In genomic region chr19:14516746-14517438, GRCh38 we compare ENCODE assay signal across 8 cellular contexts. TPM values are rescaled to one million over a fixed set of nuclear protein-coding genes. Genes with fewer than 3 reads are reported as not detected.
DNase-seq lines count a peak whose midpoint lies in the region; ATAC-seq and TF ChIP-seq lines count a peak whose summit lies in the region.

No MANE protein-coding gene starts in this region.

- CTCF ChIA-PET in Caco-2 (lab: Charles Lee): interaction anchor here (0.6 to 2.4 kb wide), 3 partner anchors 11 to 155 kb away, joined by 3 to 11 read pairs (median 7); no protein-coding TSS in a partner anchor

- ATAC-seq in GM19023 (IDR thresholded peaks at IDR 0.05; ENCODE audit: unreplicated experiment) (no peak), HG02678 (IDR thresholded peaks at IDR 0.05; ENCODE audit: unreplicated experiment) (no peak), GM21526 (IDR thresholded peaks at IDR 0.05; ENCODE audit: low FRiP score, unreplicated experiment) (no peak)

- H2AFZ ChIP-seq in neural cell (ENCODE audit: low read depth, low read length): no peak overlapping the region

- H3K27ac ChIP-seq in ectodermal cell (ENCODE audit: insufficient read depth, low read depth, low read length, poor library complexity, severe bottlenecking): no peak overlapping the region
- peak overlapping the region; percentile 90 for H3K27ac ChIP-seq in neural cell (ENCODE audit: low read length)

- POLR2A ChIA-PET in Caco-2 (lab: Charles Lee): interaction anchor here (0.8 to 1.8 kb wide), 3 partner anchors 10 to 380 kb away, joined by 3 to 11 read pairs (median 8); partner anchors contain the start of gene ASF1B

- no peak for TF ChIP-seq RAD21 in neural cell (conservative IDR thresholded peaks at IDR 0.05)

- H3K9me2 ChIP-seq in neural cell (ENCODE audit: insufficient read depth, low read length): no peaks in the 10 kb centered on the region

- no peak for TF ChIP-seq EP300 in neural cell (conservative IDR thresholded peaks at IDR 0.05; ENCODE audit: poor library complexity, severe bottlenecking)

- WGBS in ectodermal cell, 2 experiments: 60 to 63% methylated on average over 18 to 20 of the region's 22 CpGs

- H3K9me3 Mint-ChIP-seq in Caco-2 (ENCODE audit: unreplicated experiment): no peaks in the 10 kb centered on the region

- no peak for DNase-seq in Caco-2
- DNase-seq in NT2/D1 (ENCODE audit: low read depth, low spot score): no peak
- DNase-seq in inferior parietal cortex (ENCODE audit: extremely low spot score): no peak

- TF ChIP-seq CTCF in Caco-2 (IDR thresholded peaks at IDR 0.05; ENCODE audit: insufficient read depth in 1 of 2, low read depth in 1 of 2, low read length in 1 of 2, severe bottlenecking in 1 of 2, unreplicated experiment in 1 of 2) (no peak), neural cell (IDR thresholded peaks at IDR 0.05; ENCODE audit: poor library complexity, severe bottlenecking) (no peak)

- H3K4me1 ChIP-seq in Caco-2 (peaks cover 25% of the 10 kb centered on the region), NT2/D1 (ENCODE audit: insufficient read depth, insufficient read length) (peaks cover 9% of the 10 kb centered on the region), ectodermal cell (ENCODE audit: control insufficient read depth, insufficient read depth, low read length) (no peaks in the 10 kb centered on the region)

- H3K4me3 Mint-ChIP-seq in Caco-2 (ENCODE audit: unreplicated experiment): peak overlapping the region; percentile 88

- H3K36me3 Mint-ChIP-seq in Caco-2 (ENCODE audit: insufficient read depth, unreplicated experiment): peaks cover 57% of the 10 kb centered on the region

- H4K20me1 ChIP-seq in neural cell (ENCODE audit: insufficient read depth): no peaks in the 10 kb centered on the region

- H3K36me3 ChIP-seq in Caco-2 (ENCODE audit: control insufficient read depth, insufficient read depth, low read length): peaks cover 7% of the 10 kb centered on the region
- H3K36me3 ChIP-seq in NT2/D1 (ENCODE audit: insufficient read depth, insufficient read length, low read length): peaks cover 39% of the 10 kb centered on the region
- H3K36me3 ChIP-seq in ectodermal cell (ENCODE audit: control insufficient read depth, insufficient read depth, low read length): peaks cover 11% of the 10 kb centered on the region
- no peaks in the 10 kb centered on the region for H3K36me3 ChIP-seq in neural cell (ENCODE audit: insufficient read depth, low read length)

- H3K27me3 Mint-ChIP-seq in Caco-2 (ENCODE audit: insufficient read depth, unreplicated experiment): no peaks in the 10 kb centered on the region

- no peaks in the 10 kb centered on the region for H3F3A ChIP-seq in neural cell (ENCODE audit: insufficient read depth, low read length, poor library complexity, severe bottlenecking)

- peaks cover 6% of the 10 kb centered on the region for H3K4me1 Mint-ChIP-seq in Caco-2 (ENCODE audit: low read depth, unreplicated experiment)

- H3K9ac ChIP-seq in NT2/D1 (ENCODE audit: insufficient read length, low read depth) (peak overlapping the region; percentile 97), neural cell (ENCODE audit: low read length) (peak overlapping the region; percentile 89)

- H3K9me3 ChIP-seq in Caco-2: no peaks in the 10 kb centered on the region
- H3K9me3 ChIP-seq in NT2/D1 (ENCODE audit: insufficient read depth, low read length): no peaks in the 10 kb centered on the region
- no peaks in the 10 kb centered on the region for H3K9me3 ChIP-seq in ectodermal cell (ENCODE audit: control insufficient read depth, low read length)
- no peaks in the 10 kb centered on the region for H3K9me3 ChIP-seq in neural cell (ENCODE audit: low read length)

- peak overlapping the region; percentile 100 for H3K4me3 ChIP-seq in Caco-2 (ENCODE audit: low read depth, low read length)
- H3K4me3 ChIP-seq in NT2/D1 (ENCODE audit: insufficient read length, low read depth): peak overlapping the region; percentile 94
- peak overlapping the region; percentile 92 for H3K4me3 ChIP-seq in ectodermal cell (ENCODE audit: insufficient read depth, low read depth, low read length)
- H3K4me3 ChIP-seq in neural cell (ENCODE audit: low read length): peak overlapping the region; percentile 91

- H3K27ac Mint-ChIP-seq in Caco-2 (ENCODE audit: unreplicated experiment): peak overlapping the region; percentile 86

- peaks cover 21% of the 10 kb centered on the region for H3K79me2 ChIP-seq in neural cell (replicated peaks; ENCODE audit: insufficient read depth, low read length)

- H3K27me3 ChIP-seq in Caco-2 (replicated peaks; ENCODE audit: control insufficient read depth, insufficient read depth, low read length): no peaks in the 10 kb centered on the region
- H3K27me3 ChIP-seq in NT2/D1 (ENCODE audit: insufficient read depth, insufficient read length): no peaks in the 10 kb centered on the region
- no peaks in the 10 kb centered on the region for H3K27me3 ChIP-seq in ectodermal cell (ENCODE audit: control insufficient read depth, insufficient read depth, low read length, poor library complexity, severe bottlenecking)
- H3K27me3 ChIP-seq in neural cell (ENCODE audit: insufficient read depth, low read depth, low read length): no peaks in the 10 kb centered on the region

- intact Hi-C loops in Caco-2 (cut with micrococcal nuclease; ENCODE audit: unreplicated experiment): no loop called here

- peak overlapping the region; percentile 86 for H3K4me2 ChIP-seq in neural cell (ENCODE audit: low read length)

- BruUV-seq in Caco-2 (replicated peaks; lab: Mats Ljungman, UMichigan): no TSS peak

TF ChIP-seq in neural cell, 6 proteins besides CTCF, POLR2A, EP300 and RAD21:
- TF ChIP-seq MXI1 (conservative IDR thresholded peaks at IDR 0.05; ENCODE audit: poor library complexity, severe bottlenecking): no peak
- TF ChIP-seq EZH2 (IDR thresholded peaks at IDR 0.05; ENCODE audit: borderline replicate concordance, insufficient read depth, low read length, poor library complexity, severe bottlenecking): no peak
- no peak for TF ChIP-seq TAF1 (IDR thresholded peaks at IDR 0.05; ENCODE audit: low read depth)
- TF ChIP-seq SMC3 (conservative IDR thresholded peaks at IDR 0.05; ENCODE audit: poor library complexity): no peak
- no peak for TF ChIP-seq REST (IDR thresholded peaks at IDR 0.05; ENCODE audit: borderline replicate concordance)
- no peak for TF ChIP-seq POLR2AphosphoS5 (IDR thresholded peaks at IDR 0.05)

RNA-seq across cellular contexts. Expression of gene DNAJB1, which starts 1.3 kb away (rescaled TPM):
- total RNA-seq in Caco-2 (2022): 79.5 and 80.2 TPM in 2 replicates
- 74.3 TPM for polyA plus RNA-seq in ectodermal cell (2013, experiment 1 of 4)
- 55.4 TPM for polyA plus RNA-seq in ectodermal cell (2013, experiment 2 of 4)
- polyA plus RNA-seq in ectodermal cell (2013, experiment 3 of 4): 48.0 TPM
- 55.5 TPM for polyA plus RNA-seq in ectodermal cell (2013, experiment 4 of 4)
- polyA plus RNA-seq in neural cell: 64.6 and 70.9 TPM in 2 replicates
- 50.4 and 54.5 TPM in 2 replicates for polyA minus RNA-seq in neural cell

RNA-seq across cellular contexts. Expression of gene TECR, which starts 12.5 kb away (rescaled TPM):
- total RNA-seq in Caco-2 (2022): 294 and 300 TPM in 2 replicates
- polyA plus RNA-seq in ectodermal cell (2013, experiment 1 of 4): 228 TPM
- 241 TPM for polyA plus RNA-seq in ectodermal cell (2013, experiment 2 of 4)
- polyA plus RNA-seq in ectodermal cell (2013, experiment 3 of 4): 108 TPM
- 122 TPM for polyA plus RNA-seq in ectodermal cell (2013, experiment 4 of 4)
- polyA plus RNA-seq in neural cell: 31.4 and 42.4 TPM in 2 replicates
- polyA minus RNA-seq in neural cell: 21.2 and 25.6 TPM in 2 replicates

RNA-seq across cellular contexts. Expression of gene GIPC1, which starts 21.0 kb away (rescaled TPM):
- 98.7 and 105 TPM in 2 replicates for total RNA-seq in Caco-2 (2022)
- 62.0 TPM for polyA plus RNA-seq in ectodermal cell (2013, experiment 1 of 4)
- polyA plus RNA-seq in ectodermal cell (2013, experiment 2 of 4): 67.5 TPM
- 54.2 TPM for polyA plus RNA-seq in ectodermal cell (2013, experiment 3 of 4)
- polyA plus RNA-seq in ectodermal cell (2013, experiment 4 of 4): 60.7 TPM
- 128 and 168 TPM in 2 replicates for polyA plus RNA-seq in neural cell
- 59.8 and 67.4 TPM in 2 replicates for polyA minus RNA-seq in neural cell

RNA-seq across cellular contexts. Expression of gene PTGER1, which starts 41.7 kb away (rescaled TPM):
- total RNA-seq in Caco-2 (2022): 0.20 and 0.74 TPM in 2 replicates
- not detected for polyA plus RNA-seq in ectodermal cell (2013, experiment 1 of 4)
- polyA plus RNA-seq in ectodermal cell (2013, experiment 2 of 4): 0.36 TPM
- 0.32 TPM for polyA plus RNA-seq in ectodermal cell (2013, experiment 3 of 4)
- 0.81 TPM for polyA plus RNA-seq in ectodermal cell (2013, experiment 4 of 4)
- not detected in 2 replicates for polyA plus RNA-seq in neural cell
- not detected in 2 replicates for polyA minus RNA-seq in neural cell

RNA-seq across cellular contexts. Expression of gene NDUFB7, which starts 55.0 kb away (rescaled TPM):
- 158 and 173 TPM in 2 replicates for total RNA-seq in Caco-2 (2022)
- polyA plus RNA-seq in ectodermal cell (2013, experiment 1 of 4): 122 TPM
- 123 TPM for polyA plus RNA-seq in ectodermal cell (2013, experiment 2 of 4)
- 113 TPM for polyA plus RNA-seq in ectodermal cell (2013, experiment 3 of 4)
- 124 TPM for polyA plus RNA-seq in ectodermal cell (2013, experiment 4 of 4)
- polyA plus RNA-seq in neural cell: 615 and 696 TPM in 2 replicates
- polyA minus RNA-seq in neural cell: 124 and 130 TPM in 2 replicates
